9 cellular contexts compared by ENCODE assay signal in the genomic region with DNA sequence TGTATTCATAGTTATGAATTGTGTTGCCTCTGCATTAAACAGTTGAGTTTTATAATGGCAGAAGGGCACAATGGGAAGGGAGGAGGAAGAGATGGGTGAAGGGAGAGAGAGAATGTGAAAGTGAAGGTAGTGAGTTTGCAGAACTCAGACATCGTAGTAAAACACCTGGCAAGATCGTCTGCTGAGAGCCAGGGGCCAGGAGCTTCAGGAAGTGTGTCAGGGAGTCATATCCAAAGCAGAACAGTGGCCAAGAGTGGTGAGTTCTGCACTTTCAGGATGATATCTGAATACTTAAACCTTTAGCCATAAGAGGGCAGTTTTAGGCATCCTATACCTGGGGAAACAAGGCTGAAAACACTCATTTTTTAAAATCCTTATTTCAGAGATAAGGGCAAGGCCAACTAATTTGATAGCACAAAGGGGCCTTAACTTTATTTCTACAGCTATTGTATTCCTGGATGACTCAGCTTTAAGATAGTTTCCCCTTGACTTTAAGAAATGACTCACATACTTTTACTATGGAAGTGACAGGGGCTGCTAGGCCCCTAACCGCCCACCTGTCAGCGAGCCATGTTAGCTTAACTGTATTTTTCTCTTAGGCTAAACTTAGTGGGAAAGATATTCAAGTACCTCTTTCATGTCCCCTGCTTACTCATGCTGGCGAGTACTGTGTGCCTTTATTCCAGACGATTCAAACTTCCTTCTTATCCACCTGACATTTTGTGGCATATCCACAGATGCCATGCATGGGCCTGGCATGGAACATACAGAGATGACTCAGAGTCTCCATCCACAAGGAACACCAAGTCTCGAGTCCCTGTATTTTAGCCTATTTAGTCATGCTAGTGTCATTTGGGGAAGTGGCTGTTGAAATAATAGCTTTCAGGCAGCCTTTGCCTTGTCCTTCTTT. TPM values are rescaled to one million over a fixed set of nuclear protein-coding genes. Genes with fewer than 3 reads are reported as not detected.
DNase-seq lines count a peak whose midpoint lies in the region; ATAC-seq and TF ChIP-seq lines count a peak whose summit lies in the region.
"Had no signal": no experiment of that assay in that cellular context is flagged by ENCODE, and none has a peak within 500 bp of the region (broad histone marks: within the 10 kb centered on the region; RNA-seq: fewer than 3 reads in every experiment).

No MANE protein-coding gene starts in this region.

- H3K36me3 Mint-ChIP-seq in T-helper 2 cell treated with Interferon-gamma antibody and Interleukin-4, amounts not matched to agents 5 μg/mL and 100 μg/mL, for 36 hours (ENCODE audit: low read depth) = peaks cover 12% of the 10 kb centered on the region

- peaks cover 16% of the 10 kb centered on the region for H3K4me1 ChIP-seq in osteoblast (ENCODE audit: insufficient read depth, low read length)
- peaks cover 13% of the 10 kb centered on the region for H3K4me1 ChIP-seq in testis
- H3K4me1 ChIP-seq: BLaER1 had no signal

- peak overlapping the region; percentile 56 for H3K4me3 Mint-ChIP-seq in T-helper 2 cell treated with Interferon-gamma antibody and Interleukin-4, amounts not matched to agents 5 μg/mL and 100 μg/mL, for 36 hours

- H3K4me2 ChIP-seq in osteoblast (ENCODE audit: insufficient read depth, low read length) = peak overlapping the region; percentile 7
- H3K4me2 ChIP-seq: BLaER1 had no signal

- H3K27ac Mint-ChIP-seq in T-helper 2 cell treated with Interferon-gamma antibody and Interleukin-4, amounts not matched to agents 5 μg/mL and 100 μg/mL, for 36 hours = peak overlapping the region; percentile 78

- intact Hi-C loops in testis (cut with DNase I; ENCODE audit: low total_unique reads) = no loop called here

- H3K27me3 ChIP-seq in osteoblast (ENCODE audit: insufficient read depth, low read length) (no peaks in the 10 kb centered on the region), testis (no peaks in the 10 kb centered on the region)
- H3K27me3 ChIP-seq: BLaER1 had no signal

- H3K9me3 ChIP-seq in osteoblast (ENCODE audit: low read depth, low read length) = no peaks in the 10 kb centered on the region
- H3K9me3 ChIP-seq in testis = no peaks in the 10 kb centered on the region
- H3K9me3 ChIP-seq: BLaER1 had no signal

- no peaks in the 10 kb centered on the region for H3K27me3 Mint-ChIP-seq in T-helper 2 cell treated with Interferon-gamma antibody and Interleukin-4, amounts not matched to agents 5 μg/mL and 100 μg/mL, for 36 hours (ENCODE audit: low read depth)

- peaks cover 5% of the 10 kb centered on the region for H3K79me2 ChIP-seq in osteoblast (ENCODE audit: insufficient read depth, low read length)

- H2AFZ ChIP-seq in osteoblast (ENCODE audit: low read length) = no peak overlapping the region

- H3K9me3 Mint-ChIP-seq in T-helper 2 cell treated with Interferon-gamma antibody and Interleukin-4, amounts not matched to agents 5 μg/mL and 100 μg/mL, for 36 hours = no peaks in the 10 kb centered on the region

- H3K36me3 ChIP-seq in osteoblast (ENCODE audit: insufficient read depth, low read length) = peaks cover 14% of the 10 kb centered on the region
- H3K36me3 ChIP-seq in testis (ENCODE audit: low read depth, missing control alignments) = no peaks in the 10 kb centered on the region

- no peak for TF ChIP-seq POLR2A in testis (IDR thresholded peaks at IDR 0.05)

- peak; percentile 86 for DNase-seq in activated effector memory CD4-positive, alpha-beta T cell treated with anti-CD3 and anti-CD28 coated beads, Interleukin-2, amount 50 U/mL, for 16 hours
- no peak for DNase-seq in activated effector memory CD4-positive, alpha-beta T cell treated with Interleukin-2 at 50 U/mL for 16 hours
- DNase-seq in T-helper 2 cell treated with Interferon-gamma antibody and Interleukin-4, amounts not matched to agents 5 μg/mL and 100 μg/mL, for 36 hours (ENCODE audit: low spot score) = peak; percentile 78
- peak; percentile 79 for DNase-seq in osteoblast (ENCODE audit: insufficient read length, low spot score, missing footprints)
- no peak for DNase-seq in testis
- no peak for DNase-seq in NCI-H2029 treated with DMSO at 0.1 percent for 48 hours (lab: John Stamatoyannopoulos, UW)

- WGBS in testis, 2 donors = 60 to 68% methylated on average over 7 of the region's 7 CpGs

- no peak for TF ChIP-seq CTCF in osteoblast (IDR thresholded peaks at IDR 0.05; ENCODE audit: extremely low read depth, low read depth, low read length)
- TF ChIP-seq CTCF in testis (IDR thresholded peaks at IDR 0.05) = no peak

- peak overlapping the region; percentile 51 for H3K27ac ChIP-seq in cingulate gyrus (ENCODE audit: low read depth, low read length)
- peak overlapping the region; percentile 65 for H3K27ac ChIP-seq in osteoblast (ENCODE audit: low read depth, low read length)
- H3K27ac ChIP-seq in testis = no peak overlapping the region
- H3K27ac ChIP-seq: BLaER1 had no signal

- ATAC-seq in HG03064 (IDR thresholded peaks at IDR 0.05; ENCODE audit: low read depth, unreplicated experiment) = peak; percentile 82

- peaks cover 15% of the 10 kb centered on the region for H3K4me1 Mint-ChIP-seq in T-helper 2 cell treated with Interferon-gamma antibody and Interleukin-4, amounts not matched to agents 5 μg/mL and 100 μg/mL, for 36 hours (ENCODE audit: low read depth)

- no peak overlapping the region for H3K4me3 ChIP-seq in osteoblast (ENCODE audit: insufficient read depth, low read length)
- no peak overlapping the region for H3K4me3 ChIP-seq in testis
- H3K4me3 ChIP-seq: BLaER1 had no signal

- peaks cover 5% of the 10 kb centered on the region for H4K20me1 ChIP-seq in osteoblast (ENCODE audit: insufficient read depth, low read length)
- H4K20me1 ChIP-seq: BLaER1 had no signal

RNA-seq across cellular contexts. Expression of gene RLBP1, which starts 53.9 kb away (rescaled TPM):
- total RNA-seq in osteoblast (under 0.01 TPM in 2 replicates), testis (under 1 TPM; 0.31 to 0.93 TPM)
- 1.1 TPM for polyA plus RNA-seq in testis (ENCODE audit: insufficient read depth, low read depth, low replicate concordance)

Comparison
In these comparisons a context has a peak if more than half of its experiments do, and no peak if none do; other contexts are left out.
1. DNase-seq: peak in activated effector memory CD4-positive, alpha-beta T cell treated with anti-CD3 and anti-CD28 coated beads, Interleukin-2, amount 50 U/mL, for 16 hours (single experiment), T-helper 2 cell treated with Interferon-gamma antibody and Interleukin-4, amounts not matched to agents 5 μg/mL and 100 μg/mL, for 36 hours (single experiment) and osteoblast (single experiment); none in activated effector memory CD4-positive, alpha-beta T cell treated with Interleukin-2 at 50 U/mL for 16 hours (single experiment), testis (single experiment) and NCI-H2029 treated with DMSO at 0.1 percent for 48 hours (single experiment).
2. H3K27ac ChIP-seq: peak in cingulate gyrus (single experiment) and osteoblast (single experiment); none in testis (0 of 2).